Comparison of ENCODE assay signal across 32 cellular contexts in the genomic region with DNA sequence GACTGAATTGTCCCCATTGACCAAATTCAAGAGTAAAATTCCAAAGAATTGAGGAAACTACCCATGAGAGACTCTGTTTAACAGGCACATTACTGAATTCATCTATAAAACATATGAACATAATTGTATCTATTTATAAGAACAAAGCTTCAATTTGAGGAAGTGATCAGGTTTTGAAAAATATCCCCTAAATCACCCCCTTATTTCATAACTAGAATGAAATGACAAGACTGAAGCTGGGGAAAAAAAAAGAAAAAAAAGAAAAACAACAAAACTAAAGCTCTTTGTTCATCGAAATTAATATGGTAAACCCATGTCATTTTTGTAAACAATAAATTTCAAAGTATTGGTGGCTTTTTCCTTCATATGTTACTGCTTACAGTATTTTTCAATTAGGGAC.
"Had no signal": no experiment of that assay in that cellular context is flagged by ENCODE, and none has a peak within 500 bp of the region (broad histone marks: within the 10 kb centered on the region; RNA-seq: fewer than 3 reads in every experiment).

No MANE protein-coding gene starts in this region.

- H3K36me3 Mint-ChIP-seq: activated CD4-positive, alpha-beta memory T cell treated with anti-CD3 and anti-CD28 coated beads for 36 hours; activated CD8-positive, alpha-beta memory T cell treated with anti-CD3 and anti-CD28 coated beads, Interleukin-2, amount 10 ng/mL, durations not matched to agents 7 days and 5 days; activated naive CD4-positive, alpha-beta T cell treated with anti-CD3 and anti-CD28 coated beads, Interleukin-2, amount 50 U/mL, for 24 hours; activated naive CD8-positive, alpha-beta T cell treated with anti-CD3 and anti-CD28 coated beads for 36 hours had no signal

- H3K9me3 ChIP-seq: adrenal gland, body of pancreas, esophagus squamous epithelium, gastroesophageal sphincter, heart right ventricle had no signal

- FAIRE-seq: colon had no signal

- H3K4me1 ChIP-seq: adrenal gland, body of pancreas, esophagus squamous epithelium, gastroesophageal sphincter, heart right ventricle had no signal

- H3K27me3 Mint-ChIP-seq: activated CD4-positive, alpha-beta memory T cell treated with anti-CD3 and anti-CD28 coated beads for 36 hours; activated CD4-positive, alpha-beta T cell treated with anti-CD3 and anti-CD28 coated beads for 36 hours; activated CD4-positive, alpha-beta T cell treated with anti-CD3 and anti-CD28 coated beads, Interleukin-2, amount 10 ng/mL, durations not matched to agents 24 days and 14 days; activated CD8-positive, alpha-beta memory T cell treated with anti-CD3 and anti-CD28 coated beads, Interleukin-2, amount 10 ng/mL, durations not matched to agents 7 days and 5 days; activated naive CD4-positive, alpha-beta T cell treated with anti-CD3 and anti-CD28 coated beads, Interleukin-2, amount 50 U/mL, for 24 hours; effector memory CD8-positive, alpha-beta T cell had no signal

- H3K27ac ChIP-seq: adrenal gland, body of pancreas, esophagus squamous epithelium, gastroesophageal sphincter, heart right ventricle had no signal

- H3K4me1 Mint-ChIP-seq: activated CD4-positive, alpha-beta T cell treated with anti-CD3 and anti-CD28 coated beads for 36 hours; activated CD4-positive, alpha-beta T cell treated with anti-CD3 and anti-CD28 coated beads, Interleukin-2, amount 10 ng/mL, durations not matched to agents 24 days and 14 days; activated CD8-positive, alpha-beta memory T cell treated with anti-CD3 and anti-CD28 coated beads, Interleukin-2, amount 10 ng/mL, durations not matched to agents 7 days and 5 days; activated naive CD4-positive, alpha-beta T cell treated with anti-CD3 and anti-CD28 coated beads, Interleukin-2, amount 50 U/mL, for 24 hours; activated naive CD8-positive, alpha-beta T cell treated with anti-CD3 and anti-CD28 coated beads for 36 hours; activated naive CD8-positive, alpha-beta T cell treated with anti-CD3 and anti-CD28 coated beads, Interleukin-2, amount 50 U/mL, for 24 hours had no signal

- H3K27ac Mint-ChIP-seq: activated CD4-positive, alpha-beta memory T cell treated with anti-CD3 and anti-CD28 coated beads for 36 hours; activated CD4-positive, alpha-beta T cell treated with anti-CD3 and anti-CD28 coated beads for 36 hours; activated CD4-positive, alpha-beta T cell treated with anti-CD3 and anti-CD28 coated beads, Interleukin-2, amount 10 ng/mL, durations not matched to agents 24 days and 14 days; activated CD8-positive, alpha-beta memory T cell treated with anti-CD3 and anti-CD28 coated beads, Interleukin-2, amount 10 ng/mL, durations not matched to agents 7 days and 5 days; activated CD8-positive, alpha-beta T cell treated with anti-CD3 and anti-CD28 coated beads, Interleukin-2, amount 10 ng/mL, durations not matched to agents 7 days and 5 days; activated naive CD4-positive, alpha-beta T cell treated with anti-CD3 and anti-CD28 coated beads for 36 hours; activated naive CD4-positive, alpha-beta T cell treated with anti-CD3 and anti-CD28 coated beads, Interleukin-2, amount 50 U/mL, for 24 hours; activated naive CD8-positive, alpha-beta T cell treated with anti-CD3 and anti-CD28 coated beads for 36 hours; activated naive CD8-positive, alpha-beta T cell treated with anti-CD3 and anti-CD28 coated beads, Interleukin-2, amount 50 U/mL, for 24 hours; activated T-helper 1 cell treated with anti-CD3 and anti-CD28 coated beads, Interleukin-12 subunit alpha, Interleukin-12 subunit beta, Interleukin-2, Interleukin-4 antibody, amounts not matched to agents 30 ng/mL and 10 ng/mL and 1 ng/mL, durations not matched to agents 14 hours and 24 hours and 36 hours; activated T-helper 2 cell treated with anti-CD3 and anti-CD28 coated beads, Interferon-gamma antibody, Interleukin-2, Interleukin-4, amounts not matched to agents 10 μg/mL and 5 μg/mL and 100 μg/mL, durations not matched to agents 14 hours and 24 hours and 36 hours; effector memory CD8-positive, alpha-beta T cell had no signal

- H3K4me3 Mint-ChIP-seq: activated CD4-positive, alpha-beta memory T cell treated with anti-CD3 and anti-CD28 coated beads for 36 hours; activated CD4-positive, alpha-beta T cell treated with anti-CD3 and anti-CD28 coated beads for 36 hours; activated CD4-positive, alpha-beta T cell treated with anti-CD3 and anti-CD28 coated beads, Interleukin-2, amount 10 ng/mL, durations not matched to agents 24 days and 14 days; activated CD8-positive, alpha-beta memory T cell treated with anti-CD3 and anti-CD28 coated beads, Interleukin-2, amount 10 ng/mL, durations not matched to agents 7 days and 5 days; activated CD8-positive, alpha-beta T cell treated with anti-CD3 and anti-CD28 coated beads, Interleukin-2, amount 10 ng/mL, durations not matched to agents 7 days and 5 days; activated naive CD4-positive, alpha-beta T cell treated with anti-CD3 and anti-CD28 coated beads for 36 hours; activated naive CD4-positive, alpha-beta T cell treated with anti-CD3 and anti-CD28 coated beads, Interleukin-2, amount 50 U/mL, for 24 hours; activated naive CD8-positive, alpha-beta T cell treated with anti-CD3 and anti-CD28 coated beads for 36 hours; activated naive CD8-positive, alpha-beta T cell treated with anti-CD3 and anti-CD28 coated beads, Interleukin-2, amount 50 U/mL, for 24 hours; activated T-helper 1 cell treated with anti-CD3 and anti-CD28 coated beads, Interleukin-12 subunit alpha, Interleukin-12 subunit beta, Interleukin-2, Interleukin-4 antibody, amounts not matched to agents 30 ng/mL and 10 ng/mL and 1 ng/mL, durations not matched to agents 14 hours and 24 hours and 36 hours; effector memory CD8-positive, alpha-beta T cell had no signal

- ATAC-seq: activated CD4-positive, alpha-beta T cell treated with anti-CD3 and anti-CD28 coated beads for 36 hours; activated CD8-positive, alpha-beta memory T cell treated with anti-CD3 and anti-CD28 coated beads, Interleukin-2, amount 10 ng/mL, durations not matched to agents 7 days and 5 days; activated CD8-positive, alpha-beta T cell treated with anti-CD3 and anti-CD28 coated beads, Interleukin-2, amount 10 ng/mL, durations not matched to agents 7 days and 5 days; activated naive CD8-positive, alpha-beta T cell treated with anti-CD3 and anti-CD28 coated beads, Interleukin-2, amount 50 U/mL, for 24 hours; body of pancreas; effector memory CD8-positive, alpha-beta T cell; gastroesophageal sphincter; heart right ventricle had no signal

- H3K27me3 ChIP-seq: adrenal gland, body of pancreas, esophagus squamous epithelium, gastroesophageal sphincter, heart right ventricle had no signal

- H3K4me3 ChIP-seq: adrenal gland, body of pancreas, esophagus squamous epithelium, gastroesophageal sphincter, heart right ventricle had no signal

- H3K36me3 ChIP-seq: adrenal gland, esophagus squamous epithelium, gastroesophageal sphincter, heart right ventricle had no signal

- DNase-seq: activated CD4-positive, alpha-beta memory T cell treated with anti-CD3 and anti-CD28 coated beads for 36 hours; activated CD4-positive, alpha-beta T cell treated with anti-CD3 and anti-CD28 coated beads for 36 hours; activated CD4-positive, alpha-beta T cell treated with anti-CD3 and anti-CD28 coated beads, Interleukin-2, amount 10 ng/mL, durations not matched to agents 24 days and 14 days; activated CD4-positive, CD25-positive, alpha-beta regulatory T cell; activated CD4-positive, CD25-positive, alpha-beta regulatory T cell treated with anti-CD3 and anti-CD28 coated beads, Interleukin-2, amount 50 U/mL, for 72 hours; activated CD8-positive, alpha-beta memory T cell treated with anti-CD3 and anti-CD28 coated beads, Interleukin-2, amount 10 ng/mL, durations not matched to agents 7 days and 5 days; activated CD8-positive, alpha-beta memory T cell treated with anti-CD3 and anti-CD28 coated beads, Interleukin-2, amount 50 U/mL, for 4 hours; activated CD8-positive, alpha-beta T cell treated with anti-CD3 and anti-CD28 coated beads, Interleukin-2, amount 10 ng/mL, durations not matched to agents 7 days and 5 days; activated effector memory CD4-positive, alpha-beta T cell treated with anti-CD3 and anti-CD28 coated beads, Interleukin-2, amount 50 U/mL, for 16 hours; activated naive CD4-positive, alpha-beta T cell treated with anti-CD3 and anti-CD28 coated beads for 36 hours; activated naive CD8-positive, alpha-beta T cell treated with anti-CD3 and anti-CD28 coated beads for 36 hours; activated naive CD8-positive, alpha-beta T cell treated with anti-CD3 and anti-CD28 coated beads, Interleukin-2, amount 50 U/mL, for 24 hours; activated T-cell treated with anti-CD3 and anti-CD28 coated beads, Interleukin-2, amount 50 U/mL, for 1 hour; activated T-cell treated with anti-CD3 and anti-CD28 coated beads, Interleukin-2, amount 50 U/mL, for 48 hours; adrenal gland; amygdala; body of pancreas; caudate nucleus; cortex of kidney; dermis blood vessel endothelial cell; effector CD4-positive, alpha-beta T cell; effector memory CD8-positive, alpha-beta T cell; erythroblast; esophagus squamous epithelium; foreskin melanocyte; heart right ventricle; T-helper 2 cell had no signal
